Comparison of ENCODE assay signal across 14 cellular contexts in the genomic region with DNA sequence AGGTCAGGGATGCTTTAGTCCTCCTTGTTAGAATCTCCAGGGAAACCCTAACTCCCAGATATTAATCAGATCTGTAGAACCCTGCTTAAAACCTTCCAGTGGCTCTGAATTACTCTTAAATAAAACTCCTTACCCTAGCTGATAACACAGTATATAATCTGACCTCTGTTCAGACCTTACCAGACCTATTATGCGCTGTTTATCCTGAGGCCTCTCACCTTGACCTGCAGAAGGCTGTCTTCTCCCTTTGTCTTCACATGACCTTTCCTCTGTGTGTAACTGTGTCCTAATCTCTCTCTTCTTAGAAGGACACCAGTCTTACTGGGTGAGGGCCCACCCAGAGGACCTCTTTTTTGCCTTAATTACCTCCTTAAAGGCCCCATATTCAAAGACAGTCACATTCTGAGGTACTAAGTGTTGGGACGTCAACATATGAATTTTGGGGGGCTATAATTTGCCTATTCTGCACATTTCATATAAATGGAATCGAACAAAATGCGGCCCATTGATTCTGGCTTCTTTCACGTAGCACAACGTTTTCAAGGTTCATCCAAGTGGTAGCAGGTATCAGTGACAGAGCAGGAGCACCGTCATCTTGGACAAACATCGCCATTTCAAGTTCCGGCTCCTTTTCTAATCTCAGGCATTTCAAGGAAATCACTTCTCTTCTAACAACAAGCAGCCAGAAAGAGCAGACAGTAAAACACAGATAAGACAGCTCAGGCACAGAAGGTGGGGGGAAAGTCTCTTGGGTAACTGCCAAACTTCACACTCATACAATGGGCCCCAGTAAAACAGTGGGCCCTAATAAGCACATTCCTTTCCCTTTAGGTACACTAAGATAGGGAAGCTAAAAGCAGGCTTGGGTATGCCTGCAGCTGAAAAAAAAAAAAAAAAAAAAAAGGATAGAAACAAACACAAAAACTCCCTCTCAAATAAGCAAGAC.
A peak's percentile ranks its signal among the peaks of the same experiment; 100 is the strongest.
DNase-seq lines count a peak whose midpoint lies in the region; ATAC-seq and TF ChIP-seq lines count a peak whose summit lies in the region.
"Had no signal": no experiment of that assay in that cellular context is flagged by ENCODE, and none has a peak within 500 bp of the region (broad histone marks: within the 10 kb centered on the region; RNA-seq: fewer than 3 reads in every experiment).

No MANE protein-coding gene starts in this region.

- H3K9ac ChIP-seq in HUES48 (ENCODE audit: low read depth, low read length) = no peak overlapping the region

- intact Hi-C loops in ascending aorta (cut with DNase I) (no loop called here), left ventricle myocardium superior (cut with micrococcal nuclease) (no loop called here), sigmoid colon (cut with DNase I) (no loop called here)

- H3K27me3 ChIP-seq in HUES48 (ENCODE audit: control insufficient read depth, insufficient read depth, low read length) (no peaks in the 10 kb centered on the region), ascending aorta (no peaks in the 10 kb centered on the region), sigmoid colon (no peaks in the 10 kb centered on the region)

- WGBS in sigmoid colon, 2 donors = 51 to 80% methylated on average over 9 of the region's 9 CpGs

- ATAC-seq in left ventricle myocardium superior (peak; percentile 10), GM19455 (IDR thresholded peaks at IDR 0.05; ENCODE audit: unreplicated experiment) (no peak), GM21423 (IDR thresholded peaks at IDR 0.05; ENCODE audit: unreplicated experiment) (no peak)

- H3K36me3 ChIP-seq in HUES48 (ENCODE audit: control insufficient read depth, insufficient read depth, low read length) = no peaks in the 10 kb centered on the region
- no peaks in the 10 kb centered on the region for H3K36me3 ChIP-seq in ascending aorta
- H3K36me3 ChIP-seq in sigmoid colon = no peaks in the 10 kb centered on the region

- H3K4me1 ChIP-seq in HUES48 (ENCODE audit: control insufficient read depth, insufficient read depth, low read length) = 0 out of 2 replicates have a peak, but pooled peaks cover 5% of the 10 kb centered on the region
- H3K4me1 ChIP-seq in ascending aorta = peaks cover 4 to 20% of the 10 kb centered on the region in 2 donors
- H3K4me1 ChIP-seq in sigmoid colon = peaks cover 0 to 78% (median 69%) of the 10 kb centered on the region in 4 donors

- TF ChIP-seq CTCF in ascending aorta (IDR thresholded peaks at IDR 0.05) = no peak
- no peak for TF ChIP-seq CTCF in sigmoid colon (IDR thresholded peaks at IDR 0.05)

- H3K27ac ChIP-seq in HUES48 (ENCODE audit: low read depth, low read length) (peak overlapping the region; percentile 51), ascending aorta (peak overlapping the region; percentile 52 to 79), sigmoid colon (peak overlapping the region; percentile 66 to 82 (median 74))

- DNase-seq in ascending aorta (ENCODE audit: low spot score in 2 of 2) (no peak), left ventricle myocardium superior (no peak), sigmoid colon (no peak), NCI-H1930 (lab: John Stamatoyannopoulos, UW) (no peak), COLO829 (ENCODE audit: low spot score) (no peak)
- DNase-seq: activated T-cell treated with anti-CD3 and anti-CD28 coated beads, Interleukin-2, amount 50 U/mL, for 48 hours; C1 segment of cervical spinal cord; central memory CD4-positive, alpha-beta T cell; GF-D8; NCI-H146; stimulated activated naive CD4-positive, alpha-beta T cell had no signal

- no peak for TF ChIP-seq EP300 in sigmoid colon (IDR thresholded peaks at IDR 0.05)

- no peak overlapping the region for H3K4me3 ChIP-seq in HUES48 (ENCODE audit: low read depth, low read length)
- no peak overlapping the region for H3K4me3 ChIP-seq in ascending aorta
- no peak overlapping the region for H3K4me3 ChIP-seq in sigmoid colon

- peaks cover 7% of the 10 kb centered on the region; the same call in 1 of the 2 replicates for H3K9me3 ChIP-seq in HUES48 (ENCODE audit: control insufficient read depth, insufficient read depth, low read length)
- H3K9me3 ChIP-seq in ascending aorta = no peaks in the 10 kb centered on the region
- H3K9me3 ChIP-seq in sigmoid colon = no peaks in the 10 kb centered on the region

- no peak for TF ChIP-seq POLR2A in sigmoid colon (IDR thresholded peaks at IDR 0.05)
